1 cellular context compared by ENCODE assay signal in genomic region chr11:74647404-74647803, GRCh38.
A peak's percentile ranks its signal among the peaks of the same experiment; 100 is the strongest.
TF ChIP-seq lines count a peak whose summit lies in the region.

No MANE protein-coding gene starts in this region.

TF ChIP-seq in IMR-90, 13 proteins besides CTCF, POLR2A, EP300 and RAD21:
- TF ChIP-seq USF2 (IDR thresholded peaks at IDR 0.05; ENCODE audit: low read depth, low read length) (peak; percentile 69), RFX5 (IDR thresholded peaks at IDR 0.05; ENCODE audit: low read depth, low read length) (no peak)
TF ChIP-seq in IMR-90: peak in this region for 1.
